Comparison of ENCODE assay signal across 33 cellular contexts in genomic region chr1:20935717-20936116, GRCh38.
"Had no signal": no experiment of that assay in that cellular context is flagged by ENCODE, and none has a peak within 500 bp of the region (broad histone marks: within the 10 kb centered on the region; RNA-seq: fewer than 3 reads in every experiment).

No MANE protein-coding gene starts in this region.

- H3K4me1 ChIP-seq: adrenal gland, body of pancreas, breast epithelium had no signal

- H3K4me2 ChIP-seq: PC-9 had no signal

- H3K27me3 ChIP-seq: adrenal gland, body of pancreas, breast epithelium had no signal

- DNase-seq: activated CD4-positive, alpha-beta T cell treated with anti-CD3 and anti-CD28 coated beads for 1 hour; activated CD4-positive, alpha-beta T cell treated with anti-CD3 and anti-CD28 coated beads for 48 hours; activated CD4-positive, alpha-beta T cell treated with anti-CD3 and anti-CD28 coated beads, Interleukin-2, amount 50 U/mL, for 4 hours; activated CD4-positive, CD25-positive, alpha-beta regulatory T cell; activated CD8-positive, alpha-beta memory T cell treated with anti-CD3 and anti-CD28 coated beads, Interleukin-2, amount 50 U/mL, for 4 hours; activated CD8-positive, alpha-beta T cell treated with anti-CD3 and anti-CD28 coated beads for 36 hours; activated gamma-delta T cell treated with Interleukin-2 at 50 U/mL for 16 hours; activated naive CD4-positive, alpha-beta T cell treated with anti-CD3 and anti-CD28 coated beads for 36 hours; activated T-cell treated with anti-CD3 and anti-CD28 coated beads for 4 hours; activated T-cell treated with anti-CD3 and anti-CD28 coated beads, Interleukin-2, amount 50 U/mL, for 4 hours; adrenal gland; body of pancreas; MM.1S; MV-4-11; NCI-H1092; NCI-H1436 treated with DMSO at 0.1 percent for 48 hours; NCI-H1694 treated with DMSO at 0.1 percent for 48 hours; NCI-H2029; NCI-H345; NCI-H524 treated with DMSO at 0.1 percent for 48 hours; NK-92 treated with Interleukin-12 subunit alpha and Interleukin-12 subunit beta, amount 100 ng/mL, for 24 hours; PC-9; SIG-M5; SW 1271; T-helper 1 cell; T-helper 2 cell; T-helper 9 cell had no signal

- H3K9me3 ChIP-seq: adrenal gland, body of pancreas, breast epithelium had no signal

- H3K4me3 Mint-ChIP-seq: activated CD8-positive, alpha-beta T cell treated with anti-CD3 and anti-CD28 coated beads for 36 hours; activated naive CD4-positive, alpha-beta T cell treated with anti-CD3 and anti-CD28 coated beads for 36 hours; activated T-cell treated with anti-CD3 and anti-CD28 coated beads, Interleukin-2, amount 50 U/mL, for 4 hours; activated T-helper 1 cell treated with anti-CD3 and anti-CD28 coated beads, Interleukin-12 subunit alpha, Interleukin-12 subunit beta, Interleukin-2, Interleukin-4 antibody, amounts not matched to agents 30 ng/mL and 10 ng/mL and 1 ng/mL, durations not matched to agents 14 hours and 24 hours and 36 hours had no signal

- ATAC-seq: activated CD8-positive, alpha-beta T cell treated with anti-CD3 and anti-CD28 coated beads for 36 hours; activated naive CD4-positive, alpha-beta T cell treated with anti-CD3 and anti-CD28 coated beads, Interleukin-2, amount 50 U/mL, for 72 hours; activated T-cell treated with anti-CD3 and anti-CD28 coated beads, Interleukin-2, amount 50 U/mL, for 4 hours; body of pancreas; Right ventricle myocardium inferior had no signal

- H3K27ac ChIP-seq: adrenal gland, body of pancreas, breast epithelium, PC-9, RWPE1, VCaP had no signal

- H3K36me3 ChIP-seq: adrenal gland, breast epithelium had no signal

- H3K9me3 Mint-ChIP-seq: activated CD8-positive, alpha-beta T cell treated with anti-CD3 and anti-CD28 coated beads for 36 hours; activated T-cell treated with anti-CD3 and anti-CD28 coated beads, Interleukin-2, amount 50 U/mL, for 4 hours; activated T-helper 1 cell treated with anti-CD3 and anti-CD28 coated beads, Interleukin-12 subunit alpha, Interleukin-12 subunit beta, Interleukin-2, Interleukin-4 antibody, amounts not matched to agents 30 ng/mL and 10 ng/mL and 1 ng/mL, durations not matched to agents 14 hours and 24 hours and 36 hours had no signal

- H3K4me3 ChIP-seq: adrenal gland, body of pancreas, breast epithelium, PC-9 had no signal

- H3K27me3 Mint-ChIP-seq: activated CD8-positive, alpha-beta T cell treated with anti-CD3 and anti-CD28 coated beads for 36 hours had no signal

- H3K27ac Mint-ChIP-seq: activated CD8-positive, alpha-beta T cell treated with anti-CD3 and anti-CD28 coated beads for 36 hours; activated naive CD4-positive, alpha-beta T cell treated with anti-CD3 and anti-CD28 coated beads for 36 hours; activated naive CD4-positive, alpha-beta T cell treated with anti-CD3 and anti-CD28 coated beads, Interleukin-2, amount 50 U/mL, for 72 hours; activated T-helper 1 cell treated with anti-CD3 and anti-CD28 coated beads, Interleukin-12 subunit alpha, Interleukin-12 subunit beta, Interleukin-2, Interleukin-4 antibody, amounts not matched to agents 30 ng/mL and 10 ng/mL and 1 ng/mL, durations not matched to agents 14 hours and 24 hours and 36 hours had no signal

- H2AFZ ChIP-seq: PC-9 had no signal
